Comparison of ENCODE assay signal across 11 cellular contexts in the genomic region with DNA sequence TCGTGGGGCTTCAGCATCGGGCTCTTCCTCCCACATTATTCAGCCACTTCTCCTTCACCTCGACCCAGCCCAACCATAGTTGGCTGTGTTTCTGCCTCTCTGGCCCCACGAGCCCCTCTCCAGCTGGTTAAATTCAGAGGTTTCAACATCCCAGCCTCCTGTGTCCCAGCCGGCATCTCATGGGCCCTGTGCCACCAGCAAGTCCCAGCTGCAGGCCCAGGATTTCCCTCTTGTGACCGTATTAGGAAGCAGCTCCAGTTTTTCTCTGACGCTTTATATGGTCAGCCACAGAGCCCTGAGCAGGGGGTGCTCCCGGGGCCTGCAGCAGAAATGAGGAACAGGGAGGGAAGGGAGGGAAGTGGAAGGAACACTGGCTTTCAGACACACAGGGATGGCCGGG. TPM values are rescaled to one million over a fixed set of nuclear protein-coding genes. Genes with fewer than 3 reads are reported as not detected.
DNase-seq lines count a peak whose midpoint lies in the region; TF ChIP-seq lines count a peak whose summit lies in the region.
"Had no signal": no experiment of that assay in that cellular context is flagged by ENCODE, and none has a peak within 500 bp of the region (broad histone marks: within the 10 kb centered on the region; RNA-seq: fewer than 3 reads in every experiment).

No MANE protein-coding gene starts in this region.

- no peaks in the 10 kb centered on the region for H4K20me1 ChIP-seq in smooth muscle cell (ENCODE audit: low read depth)

- H3K27me3 ChIP-seq in mucosa of rectum (ENCODE audit: control insufficient read depth in 2 of 2, insufficient read depth in 2 of 2, low read length in 2 of 2) (no peaks in the 10 kb centered on the region), smooth muscle cell (ENCODE audit: low read depth) (peaks cover 84% of the 10 kb centered on the region)

- H3K9ac ChIP-seq in mucosa of rectum (ENCODE audit: low read depth in 1 of 2, low read length in 2 of 2), result no peak overlapping the region
- H3K9ac ChIP-seq in smooth muscle cell (ENCODE audit: low read depth), result no peak overlapping the region

- no peak overlapping the region for H3K4me2 ChIP-seq in smooth muscle cell

- TF ChIP-seq CTCF in fibroblast of the aortic adventitia (IDR thresholded peaks at IDR 0.05; ENCODE audit: insufficient read depth, low read length) (no peak), smooth muscle cell (IDR thresholded peaks at IDR 0.05; ENCODE audit: borderline replicate concordance, insufficient read depth, poor library complexity, severe bottlenecking) (no peak)

- peak overlapping the region; percentile 24 to 28 for H3K27ac ChIP-seq in mucosa of rectum (ENCODE audit: low read depth in 2 of 2, low read length in 2 of 2)
- H3K27ac ChIP-seq in smooth muscle cell (ENCODE audit: low read depth), result no peak overlapping the region

- no peaks in the 10 kb centered on the region for H3K79me2 ChIP-seq in smooth muscle cell (ENCODE audit: low read depth)

- H3K4me1 ChIP-seq in mucosa of rectum (ENCODE audit: control insufficient read depth in 2 of 2, insufficient read depth in 2 of 2, low read length in 2 of 2) (no peaks in the 10 kb centered on the region), smooth muscle cell (ENCODE audit: low read depth) (no peaks in the 10 kb centered on the region)

- no peak overlapping the region for H2AFZ ChIP-seq in smooth muscle cell (ENCODE audit: low read depth)

- H3F3A ChIP-seq in smooth muscle cell (ENCODE audit: low read depth), result no peaks in the 10 kb centered on the region

- 72% methylated on average over 9 of the region's 9 CpGs for WGBS in smooth muscle cell (ENCODE audit: low lambda C conversion rate)

- H3K4me3 ChIP-seq in fibroblast of the aortic adventitia (ENCODE audit: low read depth, low read length) (no peak overlapping the region), mucosa of rectum (ENCODE audit: low read length in 2 of 2) (no peak overlapping the region), smooth muscle cell (no peak overlapping the region)

- H3K36me3 ChIP-seq in mucosa of rectum (ENCODE audit: control insufficient read depth in 2 of 2, insufficient read depth in 2 of 2, low read length in 2 of 2), result no peaks in the 10 kb centered on the region
- H3K36me3 ChIP-seq in smooth muscle cell (ENCODE audit: low read depth), result no peaks in the 10 kb centered on the region

- H3K9me3 ChIP-seq in mucosa of rectum (ENCODE audit: control insufficient read depth in 2 of 2, low read length in 2 of 2) (no peaks in the 10 kb centered on the region), smooth muscle cell (replicated peaks; ENCODE audit: low read depth) (no peaks in the 10 kb centered on the region)

- DNase-seq in SIG-M5 treated with dmso at 0.1 percent for 504 hours (lab: John Stamatoyannopoulos, UW; ENCODE audit: unreplicated experiment), result peak; percentile 14
- no peak for DNase-seq in SIG-M5 (lab: John Stamatoyannopoulos, UW)
- DNase-seq in fibroblast of the aortic adventitia (ENCODE audit: low read depth), result peak; percentile 25
- DNase-seq in smooth muscle cell (lab: John Stamatoyannopoulos, UW; ENCODE audit: unreplicated experiment), result no peak
- DNase-seq in NCI-H2227 (lab: John Stamatoyannopoulos, UW; ENCODE audit: unreplicated experiment), result no peak
- DNase-seq in DMS79 treated with DMSO at 0.1 percent for 48 hours (lab: John Stamatoyannopoulos, UW), result no peak
- DNase-seq in NAMALWA (ENCODE audit: low spot score), result no peak
- DNase-seq: caudate nucleus, NCI-H510A treated with DMSO at 0.1 percent for 48 hours, T-helper 2 cell had no signal

RNA-seq across cellular contexts. Expression of a gene that starts 27.4 kb away (rescaled TPM):
- total RNA-seq in fibroblast of the aortic adventitia (ENCODE audit: low replicate concordance), result 0.57 TPM in 1 of 2 replicates, not detected in the other
- total RNA-seq in smooth muscle cell, result not detected in 2 replicates
- polyA plus RNA-seq in smooth muscle cell, result 0.27 and 0.58 TPM in 2 replicates

RNA-seq across cellular contexts. Expression of a gene that starts 58.9 kb away (rescaled TPM):
- total RNA-seq in fibroblast of the aortic adventitia (ENCODE audit: low replicate concordance) (42.3 and 55.8 TPM in 2 replicates), smooth muscle cell (38.4 and 64.1 TPM in 2 replicates)
- 29.0 and 30.5 TPM in 2 replicates for polyA plus RNA-seq in smooth muscle cell

Comparison
In these comparisons a context has a peak if more than half of its experiments do, and no peak if none do; other contexts are left out.
1. DNase-seq: peak in SIG-M5 treated with dmso at 0.1 percent for 504 hours (single experiment) and fibroblast of the aortic adventitia (single experiment); none in SIG-M5 (single experiment), smooth muscle cell (single experiment), NCI-H2227 (single experiment), DMS79 treated with DMSO at 0.1 percent for 48 hours (single experiment) and NAMALWA (single experiment).